In the genomic region with DNA sequence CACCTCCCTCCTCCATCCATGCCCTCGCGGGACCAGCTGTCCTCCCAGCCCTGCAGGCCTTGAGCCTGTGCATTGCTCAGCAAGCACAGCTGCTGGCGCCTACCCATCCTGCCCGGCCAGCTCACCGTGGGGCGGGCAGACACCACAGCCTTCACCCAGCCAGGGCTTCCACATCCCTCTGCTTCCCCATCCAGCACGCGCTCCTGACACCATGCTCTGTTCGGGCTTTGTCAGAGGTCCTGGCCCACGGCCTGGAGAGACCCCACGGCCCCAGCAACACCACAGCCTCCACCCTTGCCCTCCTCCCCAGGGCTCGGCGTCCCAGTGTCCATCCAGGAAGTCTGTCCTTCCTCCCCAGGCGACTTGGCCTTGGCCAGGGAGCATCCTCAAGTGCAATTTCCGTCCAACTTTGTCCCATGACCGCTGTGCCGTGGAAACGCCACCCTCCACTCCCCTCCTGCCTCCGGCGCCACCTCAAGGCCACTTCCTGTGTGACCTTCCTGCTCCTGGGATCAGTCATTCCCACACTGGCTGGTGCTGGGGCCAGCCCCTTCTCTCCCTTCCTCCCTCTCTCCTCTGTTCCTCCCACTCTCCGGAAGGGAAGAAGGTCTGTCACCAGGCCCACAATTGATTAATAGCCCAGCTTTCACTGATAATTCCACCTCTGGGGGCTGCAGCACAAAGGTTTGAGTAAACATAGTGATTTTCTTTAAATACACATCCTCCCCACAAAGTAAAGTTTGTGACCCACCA, we compare ENCODE assay signal across 14 cellular contexts.
DNase-seq lines count a peak whose midpoint lies in the region; ATAC-seq and TF ChIP-seq lines count a peak whose summit lies in the region.
"Had no signal": no experiment of that assay in that cellular context is flagged by ENCODE, and none has a peak within 500 bp of the region (broad histone marks: within the 10 kb centered on the region; RNA-seq: fewer than 3 reads in every experiment).

No MANE protein-coding gene starts in this region.

- H3K9me3 ChIP-seq in fibroblast of lung (ENCODE audit: control insufficient read depth, insufficient read depth, low read depth, low read length): no peaks in the 10 kb centered on the region
- H3K9me3 ChIP-seq: transverse colon had no signal

- H2AK5ac ChIP-seq in mesendoderm (ENCODE audit: low read length): peak overlapping the region; percentile 10

- H3K4me1 ChIP-seq in fibroblast of lung (ENCODE audit: control insufficient read depth, extremely low read depth, insufficient read depth, low read length) (peaks cover 6% of the 10 kb centered on the region), mesendoderm (ENCODE audit: control insufficient read depth, low read depth, low read length) (peaks cover 4% of the 10 kb centered on the region)
- H3K4me1 ChIP-seq: transverse colon had no signal

- H2BK120ac ChIP-seq in mesendoderm (ENCODE audit: low read depth, low read length): no peak overlapping the region

- peak overlapping the region; percentile 19 for H2BK5ac ChIP-seq in mesendoderm (ENCODE audit: low read length)

- peaks cover 0 to 5% of the 10 kb centered on the region in 2 donors for H3K27me3 Mint-ChIP-seq in natural killer cell treated with Interleukin-12 subunit alpha and Interleukin-12 subunit beta and Interleukin-15 and Interleukin-18, amount 100 ng/mL, for 72 hours
- peaks cover 11 to 14% of the 10 kb centered on the region in 2 donors for H3K27me3 Mint-ChIP-seq in natural killer cell (ENCODE audit: low read depth in 2 of 2)
- H3K27me3 Mint-ChIP-seq in activated T-cell treated with anti-CD3 and anti-CD28 coated beads, Interleukin-2, amount 50 U/mL, for 4 hours (ENCODE audit: low read depth): no peaks in the 10 kb centered on the region

- H3K27ac ChIP-seq in fibroblast of lung (ENCODE audit: insufficient read depth, low read length) (peak overlapping the region; percentile 43), mesendoderm (ENCODE audit: low read depth, low read length) (no peak overlapping the region)
- H3K27ac ChIP-seq: KMS-11, transverse colon had no signal

- H3K36me3 Mint-ChIP-seq in natural killer cell treated with Interleukin-12 subunit alpha and Interleukin-12 subunit beta and Interleukin-15 and Interleukin-18, amount 100 ng/mL, for 72 hours: no peaks in the 10 kb centered on the region
- no peaks in the 10 kb centered on the region for H3K36me3 Mint-ChIP-seq in natural killer cell
- no peaks in the 10 kb centered on the region for H3K36me3 Mint-ChIP-seq in activated T-cell treated with anti-CD3 and anti-CD28 coated beads, Interleukin-2, amount 50 U/mL, for 4 hours (ENCODE audit: insufficient read depth)

- no peak overlapping the region for H4K5ac ChIP-seq in mesendoderm (ENCODE audit: low read length)

- peak overlapping the region; percentile 21 to 87 for H3K27ac Mint-ChIP-seq in natural killer cell treated with Interleukin-12 subunit alpha and Interleukin-12 subunit beta and Interleukin-15 and Interleukin-18, amount 100 ng/mL, for 72 hours
- H3K27ac Mint-ChIP-seq in natural killer cell: no peak overlapping the region

- H4K20me1 ChIP-seq in fibroblast of lung (ENCODE audit: control insufficient read depth, extremely low read depth, insufficient read depth, low read length): no peaks in the 10 kb centered on the region

- H3K4me1 Mint-ChIP-seq in natural killer cell treated with Interleukin-12 subunit alpha and Interleukin-12 subunit beta and Interleukin-15 and Interleukin-18, amount 100 ng/mL, for 72 hours (ENCODE audit: low read depth in 2 of 2): peaks cover 28 to 30% of the 10 kb centered on the region in 2 donors
- peaks cover 13 to 20% of the 10 kb centered on the region in 2 donors for H3K4me1 Mint-ChIP-seq in natural killer cell
- peaks cover 14% of the 10 kb centered on the region for H3K4me1 Mint-ChIP-seq in activated T-cell treated with anti-CD3 and anti-CD28 coated beads, Interleukin-2, amount 50 U/mL, for 4 hours (ENCODE audit: low read depth)

- H4K8ac ChIP-seq in mesendoderm (ENCODE audit: low read depth, low read length): no peak overlapping the region

- no peak overlapping the region for H3K23ac ChIP-seq in mesendoderm (ENCODE audit: low read length)

- ATAC-seq in natural killer cell treated with Interleukin-12 subunit alpha and Interleukin-12 subunit beta and Interleukin-15 and Interleukin-18, amount 100 ng/mL, for 72 hours: no peak
- no peak for ATAC-seq in natural killer cell
- ATAC-seq in HG02870 (IDR thresholded peaks at IDR 0.05; ENCODE audit: unreplicated experiment): no peak
- no peak for ATAC-seq in GM19455 (IDR thresholded peaks at IDR 0.05; ENCODE audit: unreplicated experiment)
- no peak for ATAC-seq in activated T-cell treated with anti-CD3 and anti-CD28 coated beads, Interleukin-2, amount 50 U/mL, for 4 hours
- no peak for ATAC-seq in HG02938 (IDR thresholded peaks at IDR 0.05; ENCODE audit: unreplicated experiment)

- intact Hi-C loops in natural killer cell (cut with micrococcal nuclease): no loop called here

- H3K18ac ChIP-seq in mesendoderm (ENCODE audit: low read length): no peak overlapping the region

- H3K4me2 ChIP-seq in fibroblast of lung (ENCODE audit: extremely low read depth, insufficient read depth, low read length) (no peak overlapping the region), mesendoderm (ENCODE audit: low read length) (no peak overlapping the region)
- H3K4me2 ChIP-seq: KMS-11 had no signal

- H3K56ac ChIP-seq in mesendoderm (ENCODE audit: low read length): peak overlapping the region; percentile 35

- no peaks in the 10 kb centered on the region for H3K9me3 Mint-ChIP-seq in natural killer cell treated with Interleukin-12 subunit alpha and Interleukin-12 subunit beta and Interleukin-15 and Interleukin-18, amount 100 ng/mL, for 72 hours
- no peaks in the 10 kb centered on the region for H3K9me3 Mint-ChIP-seq in natural killer cell
- no peaks in the 10 kb centered on the region for H3K9me3 Mint-ChIP-seq in activated T-cell treated with anti-CD3 and anti-CD28 coated beads, Interleukin-2, amount 50 U/mL, for 4 hours

- H3K4me3 ChIP-seq in fibroblast of lung (replicated peaks in 1 of 4; ENCODE audit: control extremely low read depth in 1 of 4, insufficient read depth in 1 of 4, low read depth in 3 of 4, low read length in 4 of 4): no peak overlapping the region
- H3K4me3 ChIP-seq in mesendoderm (ENCODE audit: low read length): no peak overlapping the region
- H3K4me3 ChIP-seq: transverse colon had no signal

- DNase-seq in natural killer cell treated with Interleukin-12 subunit alpha and Interleukin-12 subunit beta and Interleukin-15 and Interleukin-18, amount 100 ng/mL, for 72 hours (ENCODE audit: low spot score): no peak
- no peak for DNase-seq in natural killer cell
- DNase-seq in fibroblast of lung (ENCODE audit: low read depth in 2 of 2): no peak
- no peak for DNase-seq in mesendoderm
- DNase-seq in activated T-cell treated with anti-CD3 and anti-CD28 coated beads, Interleukin-2, amount 50 U/mL, for 4 hours: no peak
- DNase-seq: anterior cingulate cortex, DND-41, H7, mammary epithelial cell, transverse colon had no signal

- H3K4ac ChIP-seq in mesendoderm (ENCODE audit: low read depth, low read length): no peak overlapping the region

- WGBS in mesendoderm (ENCODE audit: extremely low coverage, insufficient coverage, low lambda C conversion rate): no CpG with 5 or more reads among the region's 21 CpGs

- peak overlapping the region; percentile 59 for H2AFZ ChIP-seq in fibroblast of lung (ENCODE audit: low read length)

- H2BK15ac ChIP-seq in mesendoderm (replicated peaks; ENCODE audit: low read depth): no peak overlapping the region

- H3K36me3 ChIP-seq in fibroblast of lung (ENCODE audit: control insufficient read depth, insufficient read depth, low read length) (no peaks in the 10 kb centered on the region), mesendoderm (ENCODE audit: control insufficient read depth, insufficient read depth, low read length) (no peaks in the 10 kb centered on the region)
- H3K36me3 ChIP-seq: transverse colon had no signal

- H3K9ac ChIP-seq in fibroblast of lung (ENCODE audit: insufficient read depth, low read length): peak overlapping the region; percentile 5
- H3K9ac ChIP-seq in mesendoderm (ENCODE audit: low read length): no peak overlapping the region
- H3K9ac ChIP-seq: KMS-11 had no signal

- H3K27me3 ChIP-seq in fibroblast of lung (ENCODE audit: control insufficient read depth, insufficient read depth, low read length): no peaks in the 10 kb centered on the region
- no peaks in the 10 kb centered on the region for H3K27me3 ChIP-seq in mesendoderm (ENCODE audit: insufficient read depth, low read length, poor library complexity)
- H3K27me3 ChIP-seq: transverse colon had no signal

- H3K4me3 Mint-ChIP-seq in natural killer cell treated with Interleukin-12 subunit alpha and Interleukin-12 subunit beta and Interleukin-15 and Interleukin-18, amount 100 ng/mL, for 72 hours: no peak overlapping the region
- H3K4me3 Mint-ChIP-seq in natural killer cell: no peak overlapping the region
- H3K4me3 Mint-ChIP-seq in activated T-cell treated with anti-CD3 and anti-CD28 coated beads, Interleukin-2, amount 50 U/mL, for 4 hours: no peak overlapping the region

- H3K79me1 ChIP-seq in mesendoderm (ENCODE audit: low read length): no peaks in the 10 kb centered on the region

- TF ChIP-seq CTCF in natural killer cell (IDR thresholded peaks at IDR 0.05) (no peak), fibroblast of lung (conservative IDR thresholded peaks at IDR 0.05 in 1 of 2, IDR thresholded peaks at IDR 0.05 in 1 of 2; ENCODE audit: low read depth in 1 of 2, low read length in 2 of 2) (no peak)

- H3K79me2 ChIP-seq in fibroblast of lung (ENCODE audit: control insufficient read depth, insufficient read depth, low read length) (no peaks in the 10 kb centered on the region), mesendoderm (ENCODE audit: control insufficient read depth, insufficient read depth, low read length) (no peaks in the 10 kb centered on the region)

Comparison
In these comparisons a context has a peak if more than half of its experiments do, and no peak if none do; other contexts are left out.
1. H3K27ac Mint-ChIP-seq: peak in natural killer cell treated with Interleukin-12 subunit alpha and Interleukin-12 subunit beta and Interleukin-15 and Interleukin-18, amount 100 ng/mL, for 72 hours (2 of 2); none in natural killer cell (0 of 2).